8 cellular contexts compared by ENCODE assay signal in the genomic region with DNA sequence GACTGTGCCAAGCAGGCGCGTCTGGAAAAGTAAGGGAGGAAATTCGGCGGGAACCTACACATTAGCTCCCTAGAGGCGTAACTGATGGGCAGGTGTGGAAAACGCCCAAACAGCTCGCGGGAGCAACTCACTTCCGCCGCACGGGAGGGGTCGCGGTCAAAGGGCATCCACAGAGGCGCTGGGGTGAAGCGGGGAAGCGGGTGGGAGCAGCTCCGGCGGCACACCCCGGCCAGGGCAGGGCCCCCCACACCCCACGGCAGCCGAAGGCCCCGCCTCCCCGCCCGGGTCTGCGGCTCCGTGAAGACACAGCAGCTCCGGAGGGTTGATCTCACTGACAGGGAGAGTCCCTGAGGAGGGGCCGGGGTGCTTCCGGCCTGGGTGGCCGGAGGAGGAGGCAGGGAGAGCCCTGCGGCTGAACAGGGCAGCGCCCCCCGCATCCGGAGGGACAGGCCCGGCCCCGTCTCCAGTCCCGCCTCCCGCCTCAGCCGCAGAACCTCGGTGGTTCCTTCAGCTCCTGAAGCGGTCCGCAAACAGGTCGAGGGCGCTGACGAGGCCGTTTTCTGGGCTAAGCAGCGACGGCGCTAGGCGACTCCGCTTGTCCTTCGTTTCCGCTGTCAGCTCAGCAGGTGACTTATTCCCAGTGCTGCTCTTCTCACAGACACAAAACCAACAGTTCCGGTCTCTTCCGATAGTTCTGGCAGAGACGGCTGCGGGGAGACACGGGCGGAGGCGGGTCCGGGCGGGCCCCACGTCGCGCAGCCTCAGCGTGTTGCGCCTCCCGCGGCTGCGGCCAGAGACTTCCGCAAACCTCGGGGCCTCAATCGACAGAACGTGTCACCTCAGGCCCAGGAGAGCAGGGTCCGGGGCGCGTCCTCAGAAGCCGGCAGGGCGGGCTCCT.
DNase-seq lines count a peak whose midpoint lies in the region; ATAC-seq and TF ChIP-seq lines count a peak whose summit lies in the region.

No MANE protein-coding gene starts in this region.

- in situ Hi-C loops in HAP-1 (cut with MboI; ENCODE audit: low sequenced_read_pairs): no loop called here

- peak overlapping the region; percentile 27 to 45 for H3K4me3 ChIP-seq in left lung
- H3K4me3 ChIP-seq in HAP-1: no peak overlapping the region

- H3K4me1 ChIP-seq in left lung (peaks cover 0 to 7% of the 10 kb centered on the region in 2 donors), HAP-1 (no peaks in the 10 kb centered on the region)

- intact Hi-C loops in left lung (cut with DNase I): no loop called here

- peak overlapping the region in 1 of 2 donors; percentile 31 for H3K27ac ChIP-seq in left lung

- no peaks in the 10 kb centered on the region for H3K36me3 ChIP-seq in left lung
- H3K36me3 ChIP-seq in HAP-1 (replicated peaks): no peaks in the 10 kb centered on the region

- peak; percentile 77 for ATAC-seq in left lung

- H3K9me3 ChIP-seq in left lung: no peaks in the 10 kb centered on the region
- H3K9me3 ChIP-seq in HAP-1: no peaks in the 10 kb centered on the region

- H3K27me3 ChIP-seq in left lung (peaks cover 8 to 35% of the 10 kb centered on the region in 2 donors), HAP-1 (ENCODE audit: low read depth) (no peaks in the 10 kb centered on the region)

- DNase-seq in GM19238 (ENCODE audit: insufficient read length, low spot score) (peak; percentile 25), NCI-H526 treated with DMSO at 0.1 percent for 48 hours (lab: John Stamatoyannopoulos, UW) (peak; percentile 27), activated gamma-delta T cell treated with Interleukin-2 at 50 U/mL for 16 hours (peak; percentile 62), left lung (peak in 1 of 2 donors; percentile 88), HAP-1 (ENCODE audit: low spot score in 2 of 2) (no peak), NCI-H82 treated with DMSO at 0.1 percent for 48 hours (lab: John Stamatoyannopoulos, UW; ENCODE audit: unreplicated experiment) (no peak), NCI-H2227 (lab: John Stamatoyannopoulos, UW; ENCODE audit: unreplicated experiment) (no peak)
- peak; percentile 32 to 50 for DNase-seq in stimulated activated CD8-positive, alpha-beta memory T cell treated with anti-CD3 and anti-CD28 coated beads, Interleukin-15, amount 100 ng/mL, for 48 hours (ENCODE audit: low read depth in 2 of 2)

- no peak for TF ChIP-seq CTCF in left lung (IDR thresholded peaks at IDR 0.05)

Comparison
In these comparisons a context has a peak if more than half of its experiments do, and no peak if none do; other contexts are left out.
1. DNase-seq: peak in GM19238 (single experiment), NCI-H526 treated with DMSO at 0.1 percent for 48 hours (single experiment), activated gamma-delta T cell treated with Interleukin-2 at 50 U/mL for 16 hours (single experiment) and stimulated activated CD8-positive, alpha-beta memory T cell treated with anti-CD3 and anti-CD28 coated beads, Interleukin-15, amount 100 ng/mL, for 48 hours (2 of 2); none in HAP-1 (0 of 2), NCI-H82 treated with DMSO at 0.1 percent for 48 hours (single experiment) and NCI-H2227 (single experiment).